8 cellular contexts compared by ENCODE assay signal in genomic region chr3:32401141-32401540, GRCh38. TPM values are rescaled to one million over a fixed set of nuclear protein-coding genes. Genes with fewer than 3 reads are reported as not detected.
A peak's percentile ranks its signal among the peaks of the same experiment; 100 is the strongest.
DNase-seq lines count a peak whose midpoint lies in the region; ATAC-seq, FAIRE-seq and TF ChIP-seq lines count a peak whose summit lies in the region.

No MANE protein-coding gene starts in this region.

- H3K9me3 Mint-ChIP-seq in GM23338: no peaks in the 10 kb centered on the region; the same call in 2 of the 3 replicates
- no peaks in the 10 kb centered on the region for H3K9me3 Mint-ChIP-seq in activated T-helper 17 cell treated with anti-CD3 and anti-CD28 coated beads, Interleukin-2, amount 50 U/mL, for 72 hours

- H3F3A ChIP-seq in GM23338 (replicated peaks; ENCODE audit: low read depth): peaks cover 14% of the 10 kb centered on the region

- no peak for DNase-seq in A673 (ENCODE audit: low spot score)
- DNase-seq in GM23338 (ENCODE audit: low spot score): peak; percentile 75
- DNase-seq in keratinocyte (ENCODE audit: low read depth, low spot score): no peak
- DNase-seq in posterior vena cava (ENCODE audit: low spot score): no peak
- DNase-seq in NCI-H2171 (lab: John Stamatoyannopoulos, UW): no peak
- DNase-seq in HCEC 1CT: no peak

- peak overlapping the region; percentile 35 for H3K4me3 ChIP-seq in A673 (ENCODE audit: low read depth, low read length, poor library complexity, severe bottlenecking)
- peak overlapping the region; percentile 56 for H3K4me3 ChIP-seq in GM23338
- H3K4me3 ChIP-seq in keratinocyte (ENCODE audit: control insufficient read depth in 2 of 3, extremely low read depth in 1 of 3, insufficient read depth in 2 of 3, low read depth in 1 of 3, low read length in 3 of 3): peak overlapping the region; percentile 23 to 56 (median 50)
- H3K4me3 ChIP-seq in stomach smooth muscle (ENCODE audit: low read length in 2 of 2): peak overlapping the region; percentile 52 to 69

- peak overlapping the region; percentile 82 for H3K4me2 ChIP-seq in GM23338
- peak overlapping the region; percentile 72 for H3K4me2 ChIP-seq in keratinocyte (ENCODE audit: control insufficient read depth, extremely low read depth, insufficient read depth, low read depth, low read length)

- H3K27ac ChIP-seq in A673 (ENCODE audit: low read depth, low read length, poor library complexity, severe bottlenecking) (no peak overlapping the region), GM23338 (ENCODE audit: low read depth) (peak overlapping the region; percentile 94), keratinocyte (ENCODE audit: control insufficient read depth, insufficient read depth, low read length) (peak overlapping the region; percentile 72), stomach smooth muscle (ENCODE audit: low read length) (peak overlapping the region; percentile 31)

- H3K9me3 ChIP-seq in A673 (ENCODE audit: low read depth, low read length, poor library complexity, severe bottlenecking) (no peaks in the 10 kb centered on the region), keratinocyte (ENCODE audit: control insufficient read depth, low read depth, low read length) (no peaks in the 10 kb centered on the region), stomach smooth muscle (ENCODE audit: control insufficient read depth in 2 of 2, low read length in 2 of 2) (no peaks in the 10 kb centered on the region)

- dilution Hi-C loops in keratinocyte (cut with MboI; ENCODE audit: extremely low pct_ligation_motif_present, low sequenced_read_pairs): no loop called here

- no peaks in the 10 kb centered on the region; the same call in 1 of the 2 replicates for H4K20me1 ChIP-seq in GM23338 (replicated peaks; ENCODE audit: insufficient read depth)
- H4K20me1 ChIP-seq in keratinocyte (ENCODE audit: control insufficient read depth, extremely low read depth, insufficient read depth, low read length): no peaks in the 10 kb centered on the region

- TF ChIP-seq CTCF in A673 (conservative IDR thresholded peaks at IDR 0.05; ENCODE audit: low read depth, low read length): no peak
- TF ChIP-seq CTCF in GM23338 (conservative IDR thresholded peaks at IDR 0.05; ENCODE audit: low read depth in 2 of 2): no peak
- no peak for TF ChIP-seq CTCF in keratinocyte (optimal IDR thresholded peaks at IDR 0.05 in 1 of 3, IDR thresholded peaks at IDR 0.05 in 1 of 3, conservative IDR thresholded peaks at IDR 0.05 in 1 of 3; ENCODE audit: extremely low read depth in 1 of 3, insufficient read depth in 2 of 3, low read length in 3 of 3)

- peak; percentile 69 for ATAC-seq in GM23338
- peak; percentile 10 for ATAC-seq in activated T-helper 17 cell treated with anti-CD3 and anti-CD28 coated beads, Interleukin-2, amount 50 U/mL, for 72 hours (replicated peaks)

- peaks cover 10% of the 10 kb centered on the region; the same call in 2 of the 3 replicates for H3K36me3 Mint-ChIP-seq in GM23338 (ENCODE audit: low read depth)
- peaks cover 5% of the 10 kb centered on the region for H3K36me3 Mint-ChIP-seq in activated T-helper 17 cell treated with anti-CD3 and anti-CD28 coated beads, Interleukin-2, amount 50 U/mL, for 72 hours (ENCODE audit: low read depth)

- no peak for FAIRE-seq in keratinocyte (lab: Jason Lieb, UNC)

- POLR2A ChIA-PET in A673 (lab: Charles Lee; ENCODE audit: low non-redundant PET): no interaction called here

- H3K36me3 ChIP-seq in A673 (ENCODE audit: insufficient read depth, low read length, poor library complexity, severe bottlenecking) (no peaks in the 10 kb centered on the region), GM23338 (ENCODE audit: insufficient read depth) (no peaks in the 10 kb centered on the region), keratinocyte (ENCODE audit: control insufficient read depth in 2 of 2, extremely low read depth in 1 of 2, insufficient read depth in 2 of 2, low read length in 2 of 2) (peaks cover 5% of the 10 kb centered on the region in 2 experiments), stomach smooth muscle (ENCODE audit: control insufficient read depth in 2 of 2, insufficient read depth in 2 of 2, low read length in 2 of 2) (no peaks in the 10 kb centered on the region)

- H3K4me1 Mint-ChIP-seq in GM23338: peaks cover 41% of the 10 kb centered on the region
- peaks cover 44% of the 10 kb centered on the region for H3K4me1 Mint-ChIP-seq in activated T-helper 17 cell treated with anti-CD3 and anti-CD28 coated beads, Interleukin-2, amount 50 U/mL, for 72 hours

- peaks cover 16% of the 10 kb centered on the region for H3K27me3 Mint-ChIP-seq in GM23338 (ENCODE audit: insufficient read depth, low read depth, poor library complexity)
- no peaks in the 10 kb centered on the region for H3K27me3 Mint-ChIP-seq in activated T-helper 17 cell treated with anti-CD3 and anti-CD28 coated beads, Interleukin-2, amount 50 U/mL, for 72 hours

- H3K4me1 ChIP-seq in A673 (ENCODE audit: insufficient read depth, low read length, poor library complexity, severe bottlenecking) (peaks cover 10% of the 10 kb centered on the region), GM23338 (ENCODE audit: insufficient read depth) (peaks cover 29% of the 10 kb centered on the region), keratinocyte (ENCODE audit: control insufficient read depth, extremely low read depth, insufficient read depth, low read length) (peaks cover 33% of the 10 kb centered on the region), stomach smooth muscle (ENCODE audit: control insufficient read depth, insufficient read depth, low read length) (peaks cover 15% of the 10 kb centered on the region)

- 0 out of 2 replicates have a peak overlapping the region, but pooled peaks have one; percentile 44 for H3K27ac Mint-ChIP-seq in GM23338
- H3K27ac Mint-ChIP-seq in activated T-helper 17 cell treated with anti-CD3 and anti-CD28 coated beads, Interleukin-2, amount 50 U/mL, for 72 hours: peak overlapping the region; percentile 95

- intact Hi-C loops in A673 (cut with micrococcal nuclease; ENCODE audit: unreplicated experiment) (no loop called here), posterior vena cava (cut with DNase I) (no loop called here)

- BruUV-seq in A673 (replicated peaks; lab: Mats Ljungman, UMichigan): no TSS peak

- peak overlapping the region; percentile 68 for H3K4me3 Mint-ChIP-seq in GM23338
- peak overlapping the region; percentile 93 for H3K4me3 Mint-ChIP-seq in activated T-helper 17 cell treated with anti-CD3 and anti-CD28 coated beads, Interleukin-2, amount 50 U/mL, for 72 hours

- H3K9me2 ChIP-seq in GM23338 (ENCODE audit: insufficient read depth): no peaks in the 10 kb centered on the region

- H2AFZ ChIP-seq in GM23338: peak overlapping the region; percentile 15; the same call in 1 of the 2 replicates
- no peak overlapping the region for H2AFZ ChIP-seq in keratinocyte (ENCODE audit: control insufficient read depth, low read length)

- no peaks in the 10 kb centered on the region for H3K9me1 ChIP-seq in keratinocyte (ENCODE audit: control insufficient read depth, extremely low read depth, insufficient read depth, low read length)

- H3K79me2 ChIP-seq in GM23338 (replicated peaks; ENCODE audit: insufficient read depth) (peaks cover 70% of the 10 kb centered on the region), keratinocyte (ENCODE audit: control insufficient read depth, insufficient read depth, low read length) (peaks cover 83% of the 10 kb centered on the region)

- H3K27me3 ChIP-seq in A673 (replicated peaks; ENCODE audit: insufficient read depth, low read depth, low read length, poor library complexity): peaks cover 6% of the 10 kb centered on the region
- H3K27me3 ChIP-seq in GM23338 (ENCODE audit: insufficient read depth): no peaks in the 10 kb centered on the region
- H3K27me3 ChIP-seq in keratinocyte (ENCODE audit: control insufficient read depth, extremely low read depth, insufficient read depth, low read length): no peaks in the 10 kb centered on the region
- peaks cover 0 to 2% of the 10 kb centered on the region in 2 donors for H3K27me3 ChIP-seq in stomach smooth muscle (ENCODE audit: control insufficient read depth in 1 of 2, insufficient read depth in 2 of 2, low read length in 2 of 2)

- CTCF ChIA-PET in A673 (lab: Charles Lee): no interaction called here

- peak overlapping the region; percentile 74 for H3K9ac ChIP-seq in keratinocyte (ENCODE audit: control insufficient read depth, extremely low read depth, insufficient read depth, low read length)
- peak overlapping the region; percentile 36 to 51 for H3K9ac ChIP-seq in stomach smooth muscle (ENCODE audit: low read length in 2 of 2)

TF ChIP-seq in GM23338, 12 proteins besides CTCF, POLR2A, EP300 and RAD21 (continues in another document):
- no peak for TF ChIP-seq EZH2phosphoT487 (IDR thresholded peaks at IDR 0.05; ENCODE audit: unreplicated experiment)
- TF ChIP-seq ZNF114 (CRISPR knock-in tag; IDR thresholded peaks at IDR 0.05): no peak
- TF ChIP-seq STAT1 (IDR thresholded peaks at IDR 0.05; ENCODE audit: unreplicated experiment): no peak
- TF ChIP-seq ZNF331 (CRISPR knock-in tag; IDR thresholded peaks at IDR 0.05; ENCODE audit: low read depth): no peak

RNA-seq across cellular contexts. Expression of gene CMTM7, which starts 9.5 kb away (rescaled TPM):
- total RNA-seq in A673 (2021) (0.79 TPM in 1 of 2 replicates, not detected in the other), posterior vena cava (10 to 100 TPM in 1 of 2 donors, 1 to 10 TPM in 1; 9.2 to 10.7 TPM)
- total RNA-seq in GM23338 (2014; rRNA removed; shearing (Covaris generic)): 23.6 and 32.2 TPM in 2 replicates
- polyA plus RNA-seq in GM23338 (2016; fragmentation: Nextera tagmentation; extraction: Ambion mirVana) (88.3 and 93.6 TPM in 2 replicates), keratinocyte (27.3 to 51.8 TPM (median 47.2 TPM) in 3 replicates)
- total RNA-seq in activated T-helper 17 cell treated with anti-CD3 and anti-CD28 coated beads, Interleukin-2, amount 50 U/mL, for 72 hours: 10 to 100 TPM; 26.9 to 51.1 TPM
- polyA plus RNA-seq in keratinocyte (2011; ENCODE audit: low read depth): 3.7 TPM
- 41.5 and 48.3 TPM in 2 replicates for polyA plus RNA-seq in keratinocyte (2011; cell fraction: cytosol; rRNA removed)
- polyA plus RNA-seq in keratinocyte (2011; cell fraction: nucleus; rRNA removed): 32.1 and 49.5 TPM in 2 replicates
- polyA plus RNA-seq in keratinocyte (2012; ENCODE audit: low replicate concordance): 17.9 and 37.6 TPM in 2 replicates
- polyA minus RNA-seq in keratinocyte: 21.9 to 61.9 TPM (median 33.9 TPM) in 3 replicates
- 51.4 TPM for polyA minus RNA-seq in keratinocyte (2011; cell fraction: cytosol; rRNA and poly(A)+ RNA removed)
- polyA minus RNA-seq in keratinocyte (2011; cell fraction: nucleus; rRNA and poly(A)+ RNA removed): 16.2 and 16.3 TPM in 2 replicates
